Comparison of ENCODE assay signal across 8 cellular contexts in the genomic region with DNA sequence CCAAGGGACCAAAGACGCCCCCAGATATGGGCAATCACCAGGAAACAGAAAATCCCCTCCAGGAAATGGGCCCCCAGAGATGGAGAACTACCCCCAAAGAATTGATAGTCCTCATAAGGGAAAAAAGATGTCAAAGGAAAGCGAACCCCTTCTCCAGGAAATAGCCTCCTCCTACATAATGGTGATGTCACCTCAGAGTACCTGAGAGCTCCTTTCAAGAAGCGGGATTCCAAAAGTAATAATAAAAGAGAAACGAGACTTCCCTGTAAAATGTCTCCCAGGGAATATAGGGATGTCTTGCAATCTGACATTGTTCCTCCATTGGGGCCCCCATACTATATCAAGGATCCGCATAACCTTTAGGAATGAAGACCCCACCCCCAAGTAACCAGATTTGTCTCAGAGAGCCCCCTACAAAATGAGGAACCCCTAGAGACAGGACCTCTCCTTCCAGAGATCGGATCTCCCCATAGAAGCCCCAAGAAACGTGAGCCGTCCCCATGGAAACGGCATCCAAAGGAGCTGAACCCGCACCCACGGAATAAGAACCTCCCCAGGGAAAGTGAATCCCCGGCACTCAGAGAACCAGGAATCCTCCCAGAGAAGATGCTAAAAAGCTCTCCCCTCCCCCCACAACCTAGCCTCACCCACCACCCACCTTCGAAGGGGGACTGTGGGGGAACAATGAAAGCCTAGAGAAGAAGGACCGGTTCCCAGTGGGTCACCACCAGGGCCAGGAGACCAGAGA.
A peak's percentile ranks its signal among the peaks of the same experiment; 100 is the strongest.
DNase-seq lines count a peak whose midpoint lies in the region; ATAC-seq and TF ChIP-seq lines count a peak whose summit lies in the region.

No MANE protein-coding gene starts in this region.

- in situ Hi-C loops in ACHN (cut with HindIII; ENCODE audit: low pct_ligation_motif_present, low pct_unique_long_range_greater_than_20kb, low sequenced_read_pairs): no loop called here

- H3K4me3 ChIP-seq in RWPE2 (ENCODE audit: severe bottlenecking): peak overlapping the region; percentile 56
- peak overlapping the region; percentile 77 for H3K4me3 ChIP-seq in fibroblast of mammary gland (ENCODE audit: control insufficient read depth, low read depth, low read length)
- H3K4me3 ChIP-seq in skeletal muscle cell (ENCODE audit: low read depth, low read length): peak overlapping the region; percentile 74

- H3K27ac ChIP-seq in RWPE2 (ENCODE audit: poor library complexity, severe bottlenecking): peak overlapping the region; percentile 80

- no peaks in the 10 kb centered on the region for H3K27me3 ChIP-seq in RWPE2 (ENCODE audit: insufficient read depth, poor library complexity, severe bottlenecking)

- no peak for ATAC-seq in RWPE2 (ENCODE audit: low read depth)
- no peak for ATAC-seq in GM19395 (IDR thresholded peaks at IDR 0.05; ENCODE audit: unreplicated experiment)

- no peaks in the 10 kb centered on the region for H3K9me3 ChIP-seq in RWPE2 (ENCODE audit: severe bottlenecking)

- DNase-seq in DMS 273 (lab: John Stamatoyannopoulos, UW; ENCODE audit: unreplicated experiment) (peak; percentile 60), DMS 273 treated with DMSO at 0.1 percent for 48 hours (lab: John Stamatoyannopoulos, UW) (no peak), RWPE2 (ENCODE audit: low spot score) (no peak), fibroblast of mammary gland (ENCODE audit: low read depth) (no peak), skeletal muscle cell (ENCODE audit: low read depth) (no peak), ACHN (no peak), NCI-H2196 (lab: John Stamatoyannopoulos, UW; ENCODE audit: unreplicated experiment) (no peak)

- peaks cover 11% of the 10 kb centered on the region for H3K36me3 ChIP-seq in RWPE2 (ENCODE audit: low read depth)

- no peak for TF ChIP-seq CTCF in RWPE2 (IDR thresholded peaks at IDR 0.05; ENCODE audit: poor library complexity, severe bottlenecking)
- TF ChIP-seq CTCF in fibroblast of mammary gland (conservative IDR thresholded peaks at IDR 0.05; ENCODE audit: control insufficient read depth, insufficient read depth, low read depth, low read length): no peak

- H3K4me1 ChIP-seq in RWPE2 (ENCODE audit: insufficient read depth, poor library complexity, severe bottlenecking): peaks cover 4% of the 10 kb centered on the region
